In the genomic region with DNA sequence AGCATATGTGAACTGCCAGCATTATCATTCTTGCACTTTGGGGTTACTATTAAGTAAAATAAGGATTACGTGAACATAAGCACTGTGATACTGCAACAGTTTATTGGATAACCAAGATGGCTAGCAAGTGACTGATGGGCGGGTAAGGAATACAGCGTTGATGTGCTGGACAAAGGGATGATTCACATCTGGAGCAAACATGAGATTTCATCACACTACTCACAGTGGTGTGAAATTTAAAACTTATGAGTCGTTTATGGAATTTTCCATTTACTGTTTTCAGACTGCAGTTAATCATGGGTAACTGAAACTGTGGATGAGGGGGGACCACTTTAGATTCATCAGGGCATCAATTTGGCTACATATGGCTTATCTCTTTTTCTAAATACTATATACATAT, we compare ENCODE assay signal across 10 cellular contexts. TPM values are rescaled to one million over a fixed set of nuclear protein-coding genes. Genes with fewer than 3 reads are reported as not detected.
A peak's percentile ranks its signal among the peaks of the same experiment; 100 is the strongest.
DNase-seq lines count a peak whose midpoint lies in the region; ATAC-seq and TF ChIP-seq lines count a peak whose summit lies in the region.
"Had no signal": no experiment of that assay in that cellular context is flagged by ENCODE, and none has a peak within 500 bp of the region (broad histone marks: within the 10 kb centered on the region; RNA-seq: fewer than 3 reads in every experiment).

No MANE protein-coding gene starts in this region.

- CTCF ChIA-PET in AG04450 (lab: Charles Lee) = interaction anchor here (1.2 kb wide), 1 partner anchor 11 kb away, joined by 7 read pairs; no protein-coding TSS in a partner anchor

- DNase-seq in AG04450 (ENCODE audit: low read depth, low spot score) (peak; percentile 29), GM23248 (peak; percentile 84), foreskin melanocyte (peak; percentile 44), progenitor cell of endocrine pancreas (ENCODE audit: low spot score, unreplicated experiment) (no peak), nephron progenitor cell (no peak), NCI-H1417 treated with DMSO at 0.1 percent for 48 hours (lab: John Stamatoyannopoulos, UW) (no peak)
- DNase-seq: Caco-2, NCI-H2029 had no signal

- peak overlapping the region; percentile 61 for H3K4me2 ChIP-seq in GM23248 (ENCODE audit: unreplicated experiment)

- H3K27ac Mint-ChIP-seq in activated naive CD8-positive, alpha-beta T cell = peak overlapping the region; percentile 75
- H3K27ac Mint-ChIP-seq in progenitor cell of endocrine pancreas (no peak overlapping the region), nephron progenitor cell (no peak overlapping the region)

- H3K27ac ChIP-seq in AG04450 (ENCODE audit: low read depth, low read length) = no peak overlapping the region
- H3K27ac ChIP-seq in GM23248 = peak overlapping the region; percentile 59

- no peak for TF ChIP-seq CTCF in AG04450 (IDR thresholded peaks at IDR 0.05; ENCODE audit: low read depth, low read length)
- no peak for TF ChIP-seq CTCF in progenitor cell of endocrine pancreas (IDR thresholded peaks at IDR 0.05; ENCODE audit: unreplicated experiment)
- no peak for TF ChIP-seq CTCF in nephron progenitor cell (IDR thresholded peaks at IDR 0.05)

- H3K9me2 ChIP-seq in GM23248 (ENCODE audit: insufficient read depth) = no peaks in the 10 kb centered on the region

- H3K36me3 ChIP-seq in GM23248 (ENCODE audit: low read depth) = peaks cover 4% of the 10 kb centered on the region; the same call in 1 of the 2 replicates

- H3K9me3 Mint-ChIP-seq in activated naive CD8-positive, alpha-beta T cell (ENCODE audit: low read depth) = peaks cover 4% of the 10 kb centered on the region
- H3K9me3 Mint-ChIP-seq in progenitor cell of endocrine pancreas (ENCODE audit: low read depth) (peaks cover 52% of the 10 kb centered on the region), nephron progenitor cell (peaks cover 65% of the 10 kb centered on the region)

- 0 to 3% methylated on average over 4 of the region's 4 CpGs for WGBS in GM23248 (ENCODE audit: low coverage in 1 of 2, low lambda C conversion rate in 2 of 2, missing lambda C conversion rate in 2 of 2), 2 experiments

- H3K9me3 ChIP-seq in AG04450 (ENCODE audit: control insufficient read depth, insufficient read depth, low read length) = no peaks in the 10 kb centered on the region
- no peaks in the 10 kb centered on the region for H3K9me3 ChIP-seq in GM23248 (ENCODE audit: low read depth)
- H3K9me3 ChIP-seq: Caco-2 had no signal

- POLR2A ChIA-PET in AG04450 (lab: Yijun Ruan, JAX) = no interaction called here

- no peak overlapping the region for H3K9ac ChIP-seq in GM23248

- no peaks in the 10 kb centered on the region for H3K27me3 Mint-ChIP-seq in activated naive CD8-positive, alpha-beta T cell
- no peaks in the 10 kb centered on the region for H3K27me3 Mint-ChIP-seq in progenitor cell of endocrine pancreas
- no peaks in the 10 kb centered on the region for H3K27me3 Mint-ChIP-seq in nephron progenitor cell (ENCODE audit: low read depth, poor library complexity)

- H3K36me3 Mint-ChIP-seq in activated naive CD8-positive, alpha-beta T cell = peaks cover 21% of the 10 kb centered on the region
- peaks cover 34% of the 10 kb centered on the region for H3K36me3 Mint-ChIP-seq in progenitor cell of endocrine pancreas (ENCODE audit: insufficient read depth)
- H3K36me3 Mint-ChIP-seq in nephron progenitor cell (ENCODE audit: low read depth) = peaks cover 73% of the 10 kb centered on the region

- H2AFZ ChIP-seq in GM23248 = peak overlapping the region; percentile 55; the same call in 1 of the 2 replicates

- in situ Hi-C loops in GM23248 (cut with MboI) = no loop called here

- H3K4me3 ChIP-seq in AG04450 (ENCODE audit: low read depth, low read length) (no peak overlapping the region), GM23248 (0 out of 2 replicates have a peak overlapping the region, but pooled peaks have one; percentile 26)

- no peak for ATAC-seq in HG02885 (IDR thresholded peaks at IDR 0.05; ENCODE audit: poor library complexity, unreplicated experiment)

- H3K27me3 ChIP-seq in AG04450 (ENCODE audit: control insufficient read depth, insufficient read depth, low read length) (no peaks in the 10 kb centered on the region), GM23248 (replicated peaks; ENCODE audit: insufficient read depth) (no peaks in the 10 kb centered on the region)

- H3K4me3 Mint-ChIP-seq in activated naive CD8-positive, alpha-beta T cell = no peak overlapping the region
- H3K4me3 Mint-ChIP-seq in progenitor cell of endocrine pancreas (ENCODE audit: low read depth) = no peak overlapping the region
- no peak overlapping the region for H3K4me3 Mint-ChIP-seq in nephron progenitor cell

- H3K4me1 ChIP-seq in GM23248 (ENCODE audit: insufficient read depth) = peaks cover 13% of the 10 kb centered on the region
- H3K4me1 ChIP-seq: Caco-2 had no signal

- no peaks in the 10 kb centered on the region for H4K20me1 ChIP-seq in GM23248 (ENCODE audit: insufficient read depth)

- peaks cover 59% of the 10 kb centered on the region for H3K4me1 Mint-ChIP-seq in activated naive CD8-positive, alpha-beta T cell (ENCODE audit: low read depth)
- no peaks in the 10 kb centered on the region for H3K4me1 Mint-ChIP-seq in progenitor cell of endocrine pancreas (ENCODE audit: low read depth)
- no peaks in the 10 kb centered on the region for H3K4me1 Mint-ChIP-seq in nephron progenitor cell

- peaks cover 87% of the 10 kb centered on the region for H3K79me2 ChIP-seq in GM23248 (ENCODE audit: insufficient read depth)

- H3F3A ChIP-seq in GM23248 (ENCODE audit: insufficient read depth) = no peaks in the 10 kb centered on the region

RNA-seq across cellular contexts. Expression of a gene that starts 16.0 kb away (rescaled TPM):
- polyA plus RNA-seq in AG04450 (2011; rRNA removed) (51.7 and 54.9 TPM in 2 replicates), GM23248 (2016; fragmentation: Nextera tagmentation; extraction: Ambion mirVana) (188 and 193 TPM in 2 replicates)
- polyA minus RNA-seq in AG04450 (2011; rRNA and poly(A)+ RNA removed) = 21.2 and 28.1 TPM in 2 replicates
- total RNA-seq in GM23248 (2014; rRNA removed; shearing (Covaris generic)) = 8.5 and 8.7 TPM in 2 replicates
- total RNA-seq in progenitor cell of endocrine pancreas = 48.6 and 49.3 TPM in 2 replicates

Comparison
In these comparisons a context has a peak if more than half of its experiments do, and no peak if none do; other contexts are left out.
1. DNase-seq: peak in AG04450 (single experiment), GM23248 (single experiment) and foreskin melanocyte (single experiment); none in progenitor cell of endocrine pancreas (single experiment), nephron progenitor cell (single experiment) and NCI-H1417 treated with DMSO at 0.1 percent for 48 hours (single experiment).